In the genomic region with DNA sequence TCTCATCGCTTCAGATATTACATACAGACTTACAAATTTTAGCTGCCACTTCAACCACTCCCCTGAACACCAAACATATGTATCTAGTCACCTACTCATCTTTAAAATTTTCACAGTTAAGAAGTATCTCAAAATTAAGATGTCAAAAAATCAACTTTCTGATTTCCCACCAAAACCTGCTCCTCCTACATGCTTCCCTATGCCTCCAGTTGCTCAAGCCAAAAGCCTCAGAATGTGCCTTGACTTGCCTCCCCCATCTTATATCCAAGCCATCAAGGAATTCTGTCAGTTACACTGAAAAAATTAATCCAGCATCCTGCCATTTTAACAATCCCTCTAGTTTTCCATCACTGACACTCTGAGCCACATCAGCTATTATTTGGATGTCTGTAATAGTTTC, we compare ENCODE assay signal across 23 cellular contexts.
DNase-seq lines count a peak whose midpoint lies in the region; ATAC-seq, FAIRE-seq and TF ChIP-seq lines count a peak whose summit lies in the region.
"Had no signal": no experiment of that assay in that cellular context is flagged by ENCODE, and none has a peak within 500 bp of the region (broad histone marks: within the 10 kb centered on the region; RNA-seq: fewer than 3 reads in every experiment).

No MANE protein-coding gene starts in this region.

- SMC1A ChIA-PET in GM12878 (lab: Charles Lee; ENCODE audit: uncharacterized antibody, unreplicated experiment): interaction anchor here (0.5 to 3.0 kb wide), 10 partner anchors 8 to 828 kb away, joined by 3 to 28 read pairs (median 4); no protein-coding TSS in a partner anchor

- no peak overlapping the region for H4K5ac ChIP-seq in mesendoderm (ENCODE audit: low read length)

- H3K36me3 Mint-ChIP-seq in neural crest cell (ENCODE audit: low read depth): no peaks in the 10 kb centered on the region
- no peaks in the 10 kb centered on the region for H3K36me3 Mint-ChIP-seq in stimulated activated effector memory CD8-positive, alpha-beta T cell treated with anti-CD3 and anti-CD28 coated beads, Interleukin-12 subunit alpha, Interleukin-12 subunit beta, amount 100 ng/mL, for 72 hours
- H3K36me3 Mint-ChIP-seq: CD8-positive, alpha-beta T cell had no signal

- H3K27me3 ChIP-seq in OCI-LY3 (ENCODE audit: low read depth, low read length) (no peaks in the 10 kb centered on the region), GM12878 (replicated peaks in 1 of 2; ENCODE audit: control insufficient read depth in 2 of 2, insufficient read depth in 2 of 2, low read length in 1 of 2) (no peaks in the 10 kb centered on the region), mesendoderm (ENCODE audit: insufficient read depth, low read length, poor library complexity) (no peaks in the 10 kb centered on the region)
- H3K27me3 ChIP-seq: BLaER1 treated with 17β-estradiol and CSF1 and Interleukin-3, amounts not matched to agents 10 nM and 100 nM had no signal

- ATAC-seq in GM12878: no peak
- no peak for ATAC-seq in stimulated activated effector memory CD8-positive, alpha-beta T cell treated with anti-CD3 and anti-CD28 coated beads, Interleukin-12 subunit alpha, Interleukin-12 subunit beta, amount 100 ng/mL, for 72 hours
- ATAC-seq: A549; CD8-positive, alpha-beta T cell had no signal

- H3K36me3 ChIP-seq in OCI-LY3 (replicated peaks; ENCODE audit: low read depth, low read length) (no peaks in the 10 kb centered on the region), GM12878 (ENCODE audit: control insufficient read depth in 2 of 2, insufficient read depth in 2 of 2, low read length in 1 of 2) (no peaks in the 10 kb centered on the region), mesendoderm (ENCODE audit: control insufficient read depth, insufficient read depth, low read length) (no peaks in the 10 kb centered on the region)
- H3K36me3 ChIP-seq: BLaER1 treated with 17β-estradiol and CSF1 and Interleukin-3, amounts not matched to agents 10 nM and 100 nM had no signal

- H2AK5ac ChIP-seq in mesendoderm (ENCODE audit: low read length): no peak overlapping the region

- H3K56ac ChIP-seq in mesendoderm (ENCODE audit: low read length): no peak overlapping the region

- no peaks in the 10 kb centered on the region for H3K9me3 ChIP-seq in OCI-LY3 (ENCODE audit: insufficient read depth, low read length)
- peaks cover 2% of the 10 kb centered on the region; the same call in 2 of the 3 replicates for H3K9me3 ChIP-seq in GM12878 (replicated peaks; ENCODE audit: control insufficient read depth, insufficient read depth, low read length)
- H3K9me3 ChIP-seq: A549, Caco-2 had no signal

- no peak overlapping the region for H3K18ac ChIP-seq in mesendoderm (ENCODE audit: low read length)

- H3K79me1 ChIP-seq in mesendoderm (ENCODE audit: low read length): no peaks in the 10 kb centered on the region

- intact Hi-C loops in GM12878 (cut with micrococcal nuclease; ENCODE audit: unreplicated experiment): loop anchor here (2.0 to 10.0 kb wide), 4 partner anchors 51 to 441 kb away; partner anchors contain the start of gene SPRY2

- no peaks in the 10 kb centered on the region for H3K27me3 Mint-ChIP-seq in neural crest cell (ENCODE audit: low read depth)
- H3K27me3 Mint-ChIP-seq: B cell; CD4-positive, alpha-beta T cell had no signal

- H3K9ac ChIP-seq in OCI-LY3 (ENCODE audit: low read length): no peak overlapping the region
- H3K9ac ChIP-seq in GM12878 (ENCODE audit: control insufficient read depth, insufficient read depth, low read length): no peak overlapping the region
- H3K9ac ChIP-seq in mesendoderm (ENCODE audit: low read length): no peak overlapping the region
- H3K9ac ChIP-seq: BLaER1 treated with 17β-estradiol and CSF1 and Interleukin-3, amounts not matched to agents 10 nM and 100 nM had no signal

- FAIRE-seq in GM12878 (lab: Jason Lieb, UNC): no peak
- FAIRE-seq: A549, D721Med, G401.6, GM12892 had no signal

- H2BK15ac ChIP-seq in mesendoderm (replicated peaks; ENCODE audit: low read depth): peak overlapping the region; percentile 85

- H3K4me2 ChIP-seq in OCI-LY3 (ENCODE audit: low read length) (peak overlapping the region; percentile 79), GM12878 (ENCODE audit: control insufficient read depth, insufficient read depth) (no peak overlapping the region), mesendoderm (ENCODE audit: low read length) (no peak overlapping the region)
- H3K4me2 ChIP-seq: A549; BLaER1 treated with 17β-estradiol and CSF1 and Interleukin-3, amounts not matched to agents 10 nM and 100 nM had no signal

- peaks cover 3% of the 10 kb centered on the region for H3K4me1 Mint-ChIP-seq in neural crest cell
- no peaks in the 10 kb centered on the region for H3K4me1 Mint-ChIP-seq in stimulated activated effector memory CD8-positive, alpha-beta T cell treated with anti-CD3 and anti-CD28 coated beads, Interleukin-12 subunit alpha, Interleukin-12 subunit beta, amount 100 ng/mL, for 72 hours
- H3K4me1 Mint-ChIP-seq: B cell had no signal

- no peak for TF ChIP-seq CTCF in OCI-LY3 (IDR thresholded peaks at IDR 0.05; ENCODE audit: low read depth, low read length)
- TF ChIP-seq CTCF in GM12878 (IDR thresholded peaks at IDR 0.05 in 2 of 3, conservative IDR thresholded peaks at IDR 0.05 in 1 of 3; ENCODE audit: control insufficient read depth in 2 of 3, extremely low read depth in 1 of 3, insufficient read depth in 1 of 3, low read depth in 3 of 3, low read length in 3 of 3): no peak
- TF ChIP-seq CTCF in neural crest cell (conservative IDR thresholded peaks at IDR 0.05): no peak

- peaks cover 6% of the 10 kb centered on the region for H3K9me3 Mint-ChIP-seq in neural crest cell
- no peaks in the 10 kb centered on the region for H3K9me3 Mint-ChIP-seq in stimulated activated effector memory CD8-positive, alpha-beta T cell treated with anti-CD3 and anti-CD28 coated beads, Interleukin-12 subunit alpha, Interleukin-12 subunit beta, amount 100 ng/mL, for 72 hours
- H3K9me3 Mint-ChIP-seq: CD4-positive, alpha-beta T cell; CD8-positive, alpha-beta T cell had no signal

- no peak for DNase-seq in GM12878 (ENCODE audit: low read depth, low spot score)
- DNase-seq in mesendoderm: no peak
- DNase-seq in neural crest cell (ENCODE audit: low read depth, low spot score): no peak
- no peak for DNase-seq in stimulated activated effector memory CD8-positive, alpha-beta T cell treated with anti-CD3 and anti-CD28 coated beads, Interleukin-12 subunit alpha, Interleukin-12 subunit beta, amount 100 ng/mL, for 72 hours (ENCODE audit: low spot score in 2 of 2)
- DNase-seq in A172 (ENCODE audit: low spot score): no peak
- DNase-seq in NCI-H510A (lab: John Stamatoyannopoulos, UW): no peak
- DNase-seq in pons (ENCODE audit: low spot score): no peak
- DNase-seq: 8988T; AML-193; Caco-2; Calu3; CD4-positive, alpha-beta T cell; CD8-positive, alpha-beta T cell; DMS79 treated with DMSO at 0.1 percent for 48 hours; GF-D8 had no signal

- peak overlapping the region; percentile 76 for H3K27ac Mint-ChIP-seq in neural crest cell (ENCODE audit: unreplicated experiment)
- no peak overlapping the region for H3K27ac Mint-ChIP-seq in stimulated activated effector memory CD8-positive, alpha-beta T cell treated with anti-CD3 and anti-CD28 coated beads, Interleukin-12 subunit alpha, Interleukin-12 subunit beta, amount 100 ng/mL, for 72 hours
- H3K27ac Mint-ChIP-seq: B cell; CD4-positive, alpha-beta T cell; CD8-positive, alpha-beta T cell had no signal

- RAD21 ChIA-PET in GM12878 (lab: Charles Lee; ENCODE audit: unreplicated experiment): interaction anchor here (0.7 to 2.3 kb wide), 5 partner anchors 50 to 207 kb away, joined by 3 to 8 read pairs (median 4); no protein-coding TSS in a partner anchor

- H3K4me3 ChIP-seq in OCI-LY3 (ENCODE audit: low read length) (no peak overlapping the region), GM12878 (no peak overlapping the region), mesendoderm (ENCODE audit: low read length) (no peak overlapping the region)
- H3K4me3 ChIP-seq: A549; BLaER1 treated with 17β-estradiol and CSF1 and Interleukin-3, amounts not matched to agents 10 nM and 100 nM had no signal

- no peak for TF ChIP-seq RAD21 in GM12878 (IDR thresholded peaks at IDR 0.05; ENCODE audit: insufficient read depth, low read depth, low read length)

- no peak overlapping the region for H3K4me3 Mint-ChIP-seq in neural crest cell
- no peak overlapping the region for H3K4me3 Mint-ChIP-seq in stimulated activated effector memory CD8-positive, alpha-beta T cell treated with anti-CD3 and anti-CD28 coated beads, Interleukin-12 subunit alpha, Interleukin-12 subunit beta, amount 100 ng/mL, for 72 hours
- H3K4me3 Mint-ChIP-seq: B cell; CD4-positive, alpha-beta T cell; CD8-positive, alpha-beta T cell had no signal

- H4K20me1 ChIP-seq in OCI-LY3 (ENCODE audit: insufficient read depth, low read length) (no peaks in the 10 kb centered on the region), GM12878 (ENCODE audit: control insufficient read depth, insufficient read depth) (no peaks in the 10 kb centered on the region)
- H4K20me1 ChIP-seq: BLaER1 treated with 17β-estradiol and CSF1 and Interleukin-3, amounts not matched to agents 10 nM and 100 nM had no signal

- peaks cover 22% of the 10 kb centered on the region for H3K4me1 ChIP-seq in OCI-LY3 (ENCODE audit: low read length)
- peaks cover 9% of the 10 kb centered on the region; the same call in 1 of the 2 replicates for H3K4me1 ChIP-seq in GM12878 (ENCODE audit: control insufficient read depth, insufficient read depth, low read length)
- H3K4me1 ChIP-seq in mesendoderm (ENCODE audit: control insufficient read depth, low read depth, low read length): no peaks in the 10 kb centered on the region
- H3K4me1 ChIP-seq: A549, Caco-2 had no signal

- H3K27ac ChIP-seq in OCI-LY3 (ENCODE audit: low read length) (peak overlapping the region; percentile 53), GM12878 (ENCODE audit: control insufficient read depth, insufficient read depth) (peak overlapping the region; percentile 15), mesendoderm (ENCODE audit: low read depth, low read length) (no peak overlapping the region)
- H3K27ac ChIP-seq: A549; BLaER1 treated with 17β-estradiol and CSF1 and Interleukin-3, amounts not matched to agents 10 nM and 100 nM; C4-2B had no signal

- H2BK5ac ChIP-seq in mesendoderm (ENCODE audit: low read length): no peak overlapping the region

- no peak for TF ChIP-seq POLR2A in GM12878 (IDR thresholded peaks at IDR 0.05; ENCODE audit: low read depth, low read length)

- CTCF ChIA-PET in GM12878 (lab: Yijun Ruan, JAX): interaction anchor here (1.0 to 1.8 kb wide), 2 partner anchors 12 to 21 kb away, joined by 3 to 7 read pairs; no protein-coding TSS in a partner anchor

- BruUV-seq in GM12878 (replicated peaks; lab: Mats Ljungman, UMichigan): no TSS peak

- no peak overlapping the region for H3K23ac ChIP-seq in mesendoderm (ENCODE audit: low read length)

- H3K79me2 ChIP-seq in OCI-LY3 (ENCODE audit: low read length) (no peaks in the 10 kb centered on the region), GM12878 (ENCODE audit: control insufficient read depth, insufficient read depth, low read length) (no peaks in the 10 kb centered on the region), mesendoderm (ENCODE audit: control insufficient read depth, insufficient read depth, low read length) (no peaks in the 10 kb centered on the region)

- no peak overlapping the region for H4K8ac ChIP-seq in mesendoderm (ENCODE audit: low read depth, low read length)

- H2BK120ac ChIP-seq in mesendoderm (ENCODE audit: low read depth, low read length): no peak overlapping the region

- TF ChIP-seq EP300 in GM12878 (IDR thresholded peaks at IDR 0.05; ENCODE audit: borderline replicate concordance in 1 of 2, control insufficient read depth in 1 of 2, low read depth in 2 of 2, low read length in 2 of 2): no peak

- WGBS in GM12878 (ENCODE audit: insufficient coverage, insufficient replicate concordance, low lambda C conversion rate, missing lambda C conversion rate): 13% methylated on average over 1 of the region's 1 CpG
- WGBS in mesendoderm (ENCODE audit: extremely low coverage, insufficient coverage, low lambda C conversion rate): no CpG with 5 or more reads among the region's 1 CpG

- H2AFZ ChIP-seq in OCI-LY3 (ENCODE audit: low read depth, low read length) (no peak overlapping the region), GM12878 (ENCODE audit: control insufficient read depth, low read depth, low read length) (no peak overlapping the region)

- no peak overlapping the region for H3K4ac ChIP-seq in mesendoderm (ENCODE audit: low read depth, low read length)

- POLR2A ChIA-PET in GM12878 (lab: Charles Lee): no interaction called here

- in situ Hi-C loops in GM12878 (cut with MboI): no loop called here
